Comparison of ENCODE assay signal across 17 cellular contexts in the genomic region with DNA sequence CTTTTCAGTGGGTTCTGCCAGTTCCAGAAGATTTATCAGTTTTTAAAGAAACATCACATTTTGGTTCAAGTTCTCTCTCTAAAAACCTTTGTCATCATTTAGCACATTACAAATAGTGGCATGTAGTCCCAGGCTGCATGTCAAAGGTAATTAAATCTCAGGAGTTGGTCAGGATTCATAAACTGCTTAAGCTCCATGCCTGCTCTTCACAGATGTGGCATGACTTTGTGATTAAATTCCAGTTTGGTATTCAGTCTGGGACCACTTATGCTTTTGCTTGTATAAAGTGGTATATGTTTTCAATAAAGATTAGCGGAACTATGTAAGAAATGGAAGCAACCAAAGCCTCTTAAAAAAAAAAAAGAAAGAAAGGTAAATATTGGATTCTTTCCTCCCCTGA.
"Had no signal": no experiment of that assay in that cellular context is flagged by ENCODE, and none has a peak within 500 bp of the region (broad histone marks: within the 10 kb centered on the region; RNA-seq: fewer than 3 reads in every experiment).

No MANE protein-coding gene starts in this region.

- H3K27ac ChIP-seq: HL-60, RWPE1 had no signal

- DNase-seq: KBM-7, MV-4-11, NCI-H1048, NCI-H1105, NCI-H1417, NCI-H1436 treated with DMSO at 0.1 percent for 48 hours, NCI-H1694, NCI-H187 treated with DMSO at 0.1 percent for 48 hours, NCI-H2029 treated with DMSO at 0.1 percent for 48 hours, NCI-H2171 treated with DMSO at 0.1 percent for 48 hours, NCI-H345, NCI-H446 treated with DMSO at 0.1 percent for 48 hours, NCI-H510A treated with DMSO at 0.1 percent for 48 hours, NCI-H526, SHP77 had no signal
